ENCODE assay signal across 34 cellular contexts in the genomic region with DNA sequence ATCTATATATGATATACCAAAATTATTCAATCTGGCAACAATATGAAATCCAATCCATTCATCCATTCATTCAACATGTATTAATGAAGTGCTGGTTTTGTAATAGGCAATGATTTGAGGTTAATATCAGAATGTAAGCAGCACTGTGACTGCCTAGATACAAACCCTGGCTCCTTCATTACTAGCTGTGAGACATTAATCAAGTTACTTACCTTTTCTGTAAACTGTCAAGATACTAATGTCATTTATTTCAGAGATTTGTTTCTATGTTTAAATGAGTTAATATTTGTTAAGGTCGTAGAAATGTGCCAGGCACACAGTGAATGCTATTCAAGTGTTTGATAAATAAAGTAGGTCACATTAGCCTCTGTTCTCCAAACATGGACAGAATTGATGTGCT.
"Had no signal": no experiment of that assay in that cellular context is flagged by ENCODE, and none has a peak within 500 bp of the region (broad histone marks: within the 10 kb centered on the region; RNA-seq: fewer than 3 reads in every experiment).

No MANE protein-coding gene starts in this region.

- DNase-seq: Karpas-422, Kasumi-1, MG63, MM.1S, MV-4-11, NCI-H1048, NCI-H1092, NCI-H1092 treated with DMSO at 0.1 percent for 48 hours, NCI-H1105, NCI-H1105 treated with DMSO at 0.1 percent for 48 hours, NCI-H1417, NCI-H1417 treated with DMSO at 0.1 percent for 48 hours, NCI-H1436, NCI-H1436 treated with DMSO at 0.1 percent for 48 hours, NCI-H146, NCI-H1694, NCI-H1694 treated with DMSO at 0.1 percent for 48 hours, NCI-H187, NCI-H187 treated with DMSO at 0.1 percent for 48 hours, NCI-H1930, NCI-H2029, NCI-H2029 treated with DMSO at 0.1 percent for 48 hours, NCI-H2081, NCI-H2081 treated with DMSO at 0.1 percent for 48 hours, NCI-H2107, NCI-H2171, NCI-H2171 treated with DMSO at 0.1 percent for 48 hours, NCI-H2227 treated with DMSO at 0.1 percent for 48 hours, NCI-H226, NCI-H345, NCI-H446, NCI-H446 treated with DMSO at 0.1 percent for 48 hours, NCI-H510A, NCI-H510A treated with DMSO at 0.1 percent for 48 hours had no signal
